In genomic region chr13:114174529-114174941, GRCh38 we compare ENCODE assay signal across 33 cellular contexts. TPM values are rescaled to one million over a fixed set of nuclear protein-coding genes. Genes with fewer than 3 reads are reported as not detected.
DNase-seq lines count a peak whose midpoint lies in the region; ATAC-seq and TF ChIP-seq lines count a peak whose summit lies in the region.
"Had no signal": no experiment of that assay in that cellular context is flagged by ENCODE, and none has a peak within 500 bp of the region (broad histone marks: within the 10 kb centered on the region; RNA-seq: fewer than 3 reads in every experiment).

No MANE protein-coding gene starts in this region.

- BruUV-seq in A673 (replicated peaks; lab: Mats Ljungman, UMichigan) (no TSS peak), IMR-90 (replicated peaks; lab: Mats Ljungman, UMichigan) (no TSS peak), Calu3 (replicated peaks; lab: Mats Ljungman, UMichigan) (no TSS peak)

- H3K9me1 ChIP-seq in IMR-90 (ENCODE audit: insufficient read depth, low read length): no peaks in the 10 kb centered on the region

- H3K27me3 Mint-ChIP-seq in T-cell (peaks cover 0 to 4% of the 10 kb centered on the region in 2 donors), Calu3 (ENCODE audit: unreplicated experiment) (no peaks in the 10 kb centered on the region)

- H2BK120ac ChIP-seq in IMR-90 (ENCODE audit: low read depth, low read length): no peak overlapping the region

- H3K4me3 ChIP-seq in A673 (ENCODE audit: low read depth, low read length, poor library complexity, severe bottlenecking) (no peak overlapping the region), IMR-90 (ENCODE audit: insufficient read depth, low read depth, low read length) (no peak overlapping the region), fibroblast of the aortic adventitia (ENCODE audit: low read depth, low read length) (no peak overlapping the region)
- H3K4me3 ChIP-seq: A549, GM12878, left ventricle myocardium inferior, Peyer's patch, upper lobe of left lung had no signal

- no peak for TF ChIP-seq RAD21 in IMR-90 (IDR thresholded peaks at IDR 0.05; ENCODE audit: low read length)

- H2AK9ac ChIP-seq in IMR-90 (replicated peaks; ENCODE audit: low read depth, low read length, poor library complexity): no peak overlapping the region

- H3K27me3 ChIP-seq in A673 (replicated peaks; ENCODE audit: insufficient read depth, low read depth, low read length, poor library complexity) (no peaks in the 10 kb centered on the region), IMR-90 (ENCODE audit: control insufficient read depth, insufficient read depth, low read length) (peaks cover 21% of the 10 kb centered on the region)
- H3K27me3 ChIP-seq: Peyer's patch, upper lobe of left lung had no signal

- no peak overlapping the region for H3K4me2 ChIP-seq in IMR-90 (ENCODE audit: low read depth, low read length)
- H3K4me2 ChIP-seq: A549, SK-N-SH had no signal

- no peak overlapping the region for H3K23ac ChIP-seq in IMR-90 (ENCODE audit: low read depth, low read length)

- WGBS in IMR-90 (ENCODE audit: extremely low coverage in 2 of 2, insufficient read length in 1 of 2), 2 experiments: 41% methylated on average over 2 of the region's 3 CpGs; no CpG with 5 or more reads in 1 of the 2 experiments

- H4K5ac ChIP-seq in IMR-90 (ENCODE audit: low read depth, low read length): no peak overlapping the region

- H4K91ac ChIP-seq in IMR-90 (ENCODE audit: insufficient read depth, low read depth, low read length): no peak overlapping the region

- H3K56ac ChIP-seq in IMR-90 (ENCODE audit: extremely low read depth, insufficient read depth, low read length): no peak overlapping the region

- H4K8ac ChIP-seq in IMR-90 (ENCODE audit: low read depth in 2 of 2, low read length in 2 of 2): no peak overlapping the region

- peaks cover 0 to 21% (median 9%) of the 10 kb centered on the region in 3 donors for H3K9me3 Mint-ChIP-seq in T-cell
- H3K9me3 Mint-ChIP-seq in Calu3 (ENCODE audit: low read depth, unreplicated experiment): no peaks in the 10 kb centered on the region

- H3K27ac Mint-ChIP-seq in T-cell (peak overlapping the region; percentile 75 to 77), Calu3 (ENCODE audit: unreplicated experiment) (no peak overlapping the region)
- H3K27ac Mint-ChIP-seq: activated CD4-positive, alpha-beta memory T cell treated with anti-CD3 and anti-CD28 coated beads, Interleukin-2, amount 10 ng/mL, durations not matched to agents 7 days and 5 days; H9 had no signal

- H3K36me3 Mint-ChIP-seq in T-cell (peaks cover 2% of the 10 kb centered on the region), Calu3 (ENCODE audit: insufficient read depth, unreplicated experiment) (no peaks in the 10 kb centered on the region)

- H3K18ac ChIP-seq in IMR-90 (ENCODE audit: low read depth, low read length): no peak overlapping the region

- in situ Hi-C loops in IMR-90 (cut with MboI; ENCODE audit: low sequenced_read_pairs): no loop called here

- intact Hi-C loops in A673 (cut with micrococcal nuclease; ENCODE audit: unreplicated experiment) (no loop called here), IMR-90 (cut with micrococcal nuclease) (no loop called here), Calu3 (cut with micrococcal nuclease; ENCODE audit: unreplicated experiment) (no loop called here)

- no peak overlapping the region for H3K14ac ChIP-seq in IMR-90 (replicated peaks; ENCODE audit: low read depth, low read length)

- H3K36me3 ChIP-seq in A673 (ENCODE audit: insufficient read depth, low read length, poor library complexity, severe bottlenecking): no peaks in the 10 kb centered on the region
- no peaks in the 10 kb centered on the region for H3K36me3 ChIP-seq in IMR-90 (ENCODE audit: control insufficient read depth, insufficient read depth, low read length)
- H3K36me3 ChIP-seq: left ventricle myocardium inferior, Peyer's patch, upper lobe of left lung had no signal

- no peak overlapping the region for H3K4ac ChIP-seq in IMR-90 (ENCODE audit: low read depth, low read length)

- no peak overlapping the region for H2BK5ac ChIP-seq in IMR-90 (ENCODE audit: low read depth, low read length, poor library complexity, severe bottlenecking)

- H3K9ac ChIP-seq in IMR-90 (ENCODE audit: low read depth, low read length): no peak overlapping the region
- H3K9ac ChIP-seq: parathyroid adenoma, SK-N-SH had no signal

- peaks cover 16% of the 10 kb centered on the region for H3K9me3 ChIP-seq in A673 (ENCODE audit: low read depth, low read length, poor library complexity, severe bottlenecking)
- peaks cover 4% of the 10 kb centered on the region; the same call in 1 of the 2 replicates for H3K9me3 ChIP-seq in IMR-90 (ENCODE audit: control insufficient read depth, insufficient read depth, low read length)
- H3K9me3 ChIP-seq: A549, Peyer's patch, SK-N-SH had no signal

- no peaks in the 10 kb centered on the region for H3K79me1 ChIP-seq in IMR-90 (ENCODE audit: low read depth in 1 of 2, low read length in 2 of 2)

- ATAC-seq in IMR-90 (ENCODE audit: low read depth) (peak; percentile 33; the same call in 1 of the 2 replicates), T-cell (replicated peaks in 1 of 4) (peak in 3 of 4 experiments; percentile 47 to 53 (median 52)), HG03175 (IDR thresholded peaks at IDR 0.05; ENCODE audit: unreplicated experiment) (no peak)
- ATAC-seq: A549; activated CD4-positive, CD25-positive, alpha-beta regulatory T cell treated with anti-CD3 and anti-CD28 coated beads, Interleukin-2, amount 50 U/mL, for 24 hours; GM12878; sciatic nerve had no signal

- no peaks in the 10 kb centered on the region for H4K20me1 ChIP-seq in IMR-90 (ENCODE audit: insufficient read depth, low read length)

- H3K4me3 Mint-ChIP-seq in T-cell: peak overlapping the region in 1 of 3 donors; percentile 25
- H3K4me3 Mint-ChIP-seq in Calu3 (ENCODE audit: low read depth, unreplicated experiment): no peak overlapping the region
- H3K4me3 Mint-ChIP-seq: activated CD4-positive, alpha-beta memory T cell treated with anti-CD3 and anti-CD28 coated beads, Interleukin-2, amount 10 ng/mL, durations not matched to agents 7 days and 5 days; H9 had no signal

- H2BK20ac ChIP-seq in IMR-90 (ENCODE audit: low read depth, low read length): no peak overlapping the region

- no peak for TF ChIP-seq POLR2A in IMR-90 (IDR thresholded peaks at IDR 0.05; ENCODE audit: low read depth, low read length)

- no peak overlapping the region for H2AFZ ChIP-seq in IMR-90 (replicated peaks; ENCODE audit: low read length, poor library complexity)
- H2AFZ ChIP-seq: parathyroid adenoma had no signal

- no peak for TF ChIP-seq CTCF in A673 (conservative IDR thresholded peaks at IDR 0.05; ENCODE audit: low read depth, low read length)
- TF ChIP-seq CTCF in IMR-90 (conservative IDR thresholded peaks at IDR 0.05; ENCODE audit: low read depth, low read length): no peak
- TF ChIP-seq CTCF in fibroblast of the aortic adventitia (IDR thresholded peaks at IDR 0.05; ENCODE audit: insufficient read depth, low read length): no peak
- no peak for TF ChIP-seq CTCF in Calu3 (IDR thresholded peaks at IDR 0.05; ENCODE audit: unreplicated experiment)

- POLR2A ChIA-PET in A673 (lab: Charles Lee; ENCODE audit: low non-redundant PET) (no interaction called here), IMR-90 (lab: Charles Lee; ENCODE audit: unreplicated experiment) (interaction anchor here (0.6 kb wide), 1 partner anchor 13 kb away, joined by 4 read pairs; no protein-coding TSS in a partner anchor), T-cell (lab: Charles Lee) (no interaction called here)

- H3K27ac ChIP-seq in A673 (ENCODE audit: low read depth, low read length, poor library complexity, severe bottlenecking) (peak overlapping the region; percentile 90), IMR-90 (ENCODE audit: insufficient read depth, low read length) (no peak overlapping the region)
- H3K27ac ChIP-seq: A549, left ventricle myocardium inferior, parathyroid adenoma, Peyer's patch, upper lobe of left lung had no signal

- no peak overlapping the region for H2BK15ac ChIP-seq in IMR-90 (ENCODE audit: low read depth, low read length)

- H3K4me1 ChIP-seq in A673 (ENCODE audit: insufficient read depth, low read length, poor library complexity, severe bottlenecking) (peaks cover 30% of the 10 kb centered on the region), IMR-90 (ENCODE audit: control insufficient read depth, insufficient read depth, low read length) (peaks cover 5% of the 10 kb centered on the region; the same call in 1 of the 2 replicates)
- H3K4me1 ChIP-seq: A549, left ventricle myocardium inferior, parathyroid adenoma, Peyer's patch had no signal

- peaks cover 25 to 52% (median 36%) of the 10 kb centered on the region in 3 donors for H3K4me1 Mint-ChIP-seq in T-cell
- no peaks in the 10 kb centered on the region for H3K4me1 Mint-ChIP-seq in Calu3 (ENCODE audit: low read depth, unreplicated experiment)

- DNase-seq in A673 (ENCODE audit: low spot score): peak; percentile 98
- DNase-seq in IMR-90: peak; percentile 55
- no peak for DNase-seq in T-cell
- DNase-seq in fibroblast of the aortic adventitia (ENCODE audit: low read depth): peak; percentile 57
- no peak for DNase-seq in Calu3
- no peak for DNase-seq in NCI-H1694 treated with DMSO at 0.1 percent for 48 hours (lab: John Stamatoyannopoulos, UW)
- no peak for DNase-seq in activated effector memory CD4-positive, alpha-beta T cell treated with Interleukin-2 at 50 U/mL for 16 hours
- DNase-seq: activated CD4-positive, alpha-beta memory T cell treated with anti-CD3 and anti-CD28 coated beads, Interleukin-2, amount 10 ng/mL, durations not matched to agents 7 days and 5 days; activated naive CD4-positive, alpha-beta T cell treated with Interleukin-2 at 50 U/mL for 16 hours; caudate nucleus; DMS153; foreskin melanocyte; H9; Karpas-422; left ventricle myocardium inferior; NCI-H1092; NCI-H2029 treated with DMSO at 0.1 percent for 48 hours; NK-92 treated with Interleukin-12 subunit alpha and Interleukin-12 subunit beta, amount 100 ng/mL, for 24 hours; Peyer's patch; SK-N-SH; stimulated activated CD8-positive, alpha-beta memory T cell treated with anti-CD3 and anti-CD28 coated beads, Interleukin-4, amount 100 ng/mL, for 48 hours; T-helper 9 cell; upper lobe of left lung had no signal

- H2AK5ac ChIP-seq in IMR-90 (ENCODE audit: low read depth, low read length): no peak overlapping the region

- CTCF ChIA-PET in A673 (lab: Charles Lee): no interaction called here
- CTCF ChIA-PET in IMR-90 (lab: Yijun Ruan, JAX): no interaction called here
- CTCF ChIA-PET in T-cell (lab: Charles Lee): no interaction called here
- CTCF ChIA-PET in Calu3 (lab: Charles Lee): no interaction called here

- dilution Hi-C loops in IMR-90 (cut with HindIII; ENCODE audit: low sequenced_read_pairs, unreplicated experiment): no loop called here

RNA-seq across cellular contexts. Expression of gene CFAP97D2, which starts 4.5 kb away (rescaled TPM):
- not detected in 2 replicates for total RNA-seq in A673 (2021)
- total RNA-seq in IMR-90 (2012; rRNA removed): not detected in 2 replicates
- polyA plus RNA-seq in IMR-90 (2012; rRNA removed): not detected in 2 replicates
- not detected in 2 replicates for polyA plus RNA-seq in IMR-90 (2012; cell fraction: cytosol; rRNA removed)
- polyA plus RNA-seq in IMR-90 (2012; cell fraction: nucleus; rRNA removed; ENCODE audit: low replicate concordance): not detected in 2 replicates
- 1 to 10 TPM in 3 of 5 donors, under 1 TPM in 2; 0.92 to 4.5 (median 2.6) TPM for total RNA-seq in T-cell
- total RNA-seq in fibroblast of the aortic adventitia (ENCODE audit: low replicate concordance): not detected in 2 replicates
- not detected in 2 replicates for total RNA-seq in Calu3 (2022)
- total RNA-seq: activated CD4-positive, alpha-beta memory T cell treated with anti-CD3 and anti-CD28 coated beads, Interleukin-2, amount 10 ng/mL, durations not matched to agents 7 days and 5 days; GM12878; H9; HT-29; left ventricle myocardium inferior; NCI-H460; Peyer's patch; sciatic nerve had no signal
- polyA plus RNA-seq: A549, BJ, GM12878, neural cell, SK-N-SH had no signal

RNA-seq across cellular contexts. Expression of gene RASA3, which starts 42.1 kb away (rescaled TPM):
- total RNA-seq in A673 (2021) (22.1 and 24.1 TPM in 2 replicates), IMR-90 (2012; rRNA removed) (21.0 and 22.8 TPM in 2 replicates), T-cell (100 to 1,000 TPM; 223 to 267 (median 238) TPM), fibroblast of the aortic adventitia (ENCODE audit: low replicate concordance) (14.0 and 36.1 TPM in 2 replicates), Calu3 (2022) (0.26 and 0.49 TPM in 2 replicates)
- 31.0 and 31.4 TPM in 2 replicates for polyA plus RNA-seq in IMR-90 (2012; rRNA removed)
- 22.9 and 29.5 TPM in 2 replicates for polyA plus RNA-seq in IMR-90 (2012; cell fraction: cytosol; rRNA removed)
- polyA plus RNA-seq in IMR-90 (2012; cell fraction: nucleus; rRNA removed; ENCODE audit: low replicate concordance): 48.4 and 48.8 TPM in 2 replicates

Comparison
In these comparisons a context has a peak if more than half of its experiments do, and no peak if none do; other contexts are left out.
1. DNase-seq: peak in A673 (single experiment), IMR-90 (single experiment) and fibroblast of the aortic adventitia (single experiment); none in T-cell (0 of 34), Calu3 (single experiment), NCI-H1694 treated with DMSO at 0.1 percent for 48 hours (single experiment) and activated effector memory CD4-positive, alpha-beta T cell treated with Interleukin-2 at 50 U/mL for 16 hours (single experiment).
2. RNA of gene RASA3, which starts 42.1 kb away (total RNA-seq): 223 to 267 TPM in T-cell, 14.0 to 36.1 TPM in fibroblast of the aortic adventitia, 22.1 to 24.1 TPM in A673 and 21.0 to 22.8 TPM in IMR-90; 0.26 to 0.49 TPM in Calu3; every median in the first group is over 10 times any median in the second.